In genomic region chr9:105063665-105064247, GRCh38 we compare ENCODE assay signal across 8 cellular contexts.
DNase-seq lines count a peak whose midpoint lies in the region; ATAC-seq lines count a peak whose summit lies in the region.

No MANE protein-coding gene starts in this region.

- DNase-seq in Daoy (ENCODE audit: low read depth): peak; percentile 79
- peak; percentile 97 for DNase-seq in amniotic epithelial cell (ENCODE audit: low read depth)
- peak; percentile 89 for DNase-seq in kidney glomerular epithelial cell (lab: John Stamatoyannopoulos, UW)
- DNase-seq in substantia nigra (lab: John Stamatoyannopoulos, UW): peak in 9 of 49 donors; percentile 3 to 37 (median 7)
- DNase-seq in NCI-H69 (lab: John Stamatoyannopoulos, UW): no peak
- no peak for DNase-seq in NCI-H2081 treated with DMSO at 0.1 percent for 48 hours (lab: John Stamatoyannopoulos, UW)
- DNase-seq in NK-92 treated with Interleukin-12 subunit alpha and Interleukin-12 subunit beta, amount 100 ng/mL, for 24 hours (lab: John Stamatoyannopoulos, UW): no peak

- peak; percentile 71 for ATAC-seq in HG02884 (IDR thresholded peaks at IDR 0.05; ENCODE audit: unreplicated experiment)

- peak overlapping the region; percentile 55 for H3K27ac ChIP-seq in substantia nigra (ENCODE audit: low read depth, low read length, poor library complexity, severe bottlenecking)

Comparison
In these comparisons a context has a peak if more than half of its experiments do, and no peak if none do; other contexts are left out.
1. DNase-seq: peak in Daoy (single experiment), amniotic epithelial cell (single experiment) and kidney glomerular epithelial cell (single experiment); none in NCI-H69 (single experiment), NCI-H2081 treated with DMSO at 0.1 percent for 48 hours (single experiment) and NK-92 treated with Interleukin-12 subunit alpha and Interleukin-12 subunit beta, amount 100 ng/mL, for 24 hours (single experiment).